19 cellular contexts compared by ENCODE assay signal in the genomic region with DNA sequence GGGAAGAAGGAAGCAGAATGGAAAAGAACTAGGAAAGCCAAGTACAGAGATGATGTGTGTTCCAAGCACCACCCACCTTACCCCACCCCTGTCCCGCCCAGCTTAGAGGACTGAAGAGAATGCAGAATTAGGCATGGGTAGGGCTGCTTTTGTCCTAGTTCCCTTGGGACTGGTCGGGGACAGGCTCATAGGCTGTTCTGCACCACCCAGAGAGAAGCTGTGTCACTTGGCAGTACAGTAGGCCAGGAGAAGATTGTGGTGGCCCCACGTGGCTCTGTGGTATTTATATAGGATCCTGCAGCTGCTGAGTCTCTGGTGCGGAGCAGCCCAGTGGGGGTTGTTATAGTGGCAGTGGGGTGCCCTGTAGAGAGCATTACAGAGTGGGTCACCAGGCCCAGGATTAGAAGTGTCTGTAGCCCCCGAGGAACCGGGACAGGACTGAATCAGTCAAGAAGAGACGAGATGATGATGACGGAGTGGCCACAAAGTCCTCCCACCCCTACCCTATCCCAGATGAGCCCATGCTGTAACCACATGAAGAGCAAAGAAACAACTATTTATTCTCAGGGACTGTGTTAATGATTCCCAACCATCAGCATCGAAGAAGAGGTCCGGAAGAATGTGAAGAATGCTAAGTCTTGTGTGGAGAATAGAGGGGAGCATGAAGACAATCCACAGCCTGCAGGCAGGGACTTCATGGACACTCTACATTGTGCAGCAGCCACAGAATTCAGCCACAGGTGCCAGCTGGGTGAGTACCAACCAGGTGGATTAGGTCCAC.
A peak's percentile ranks its signal among the peaks of the same experiment; 100 is the strongest.
DNase-seq lines count a peak whose midpoint lies in the region; ATAC-seq and TF ChIP-seq lines count a peak whose summit lies in the region.
"Had no signal": no experiment of that assay in that cellular context is flagged by ENCODE, and none has a peak within 500 bp of the region (broad histone marks: within the 10 kb centered on the region; RNA-seq: fewer than 3 reads in every experiment).

No MANE protein-coding gene starts in this region.

- in situ Hi-C loops in astrocyte of the spinal cord (cut with HindIII; ENCODE audit: low sequenced_read_pairs): no loop called here

- no peak overlapping the region for H3K4me3 Mint-ChIP-seq in Caco-2 (ENCODE audit: unreplicated experiment)
- H3K4me3 Mint-ChIP-seq: activated CD8-positive, alpha-beta T cell treated with anti-CD3 and anti-CD28 coated beads for 36 hours; activated naive CD8-positive, alpha-beta T cell treated with anti-CD3 and anti-CD28 coated beads, Interleukin-2, amount 10 ng/mL, durations not matched to agents 7 days and 5 days; activated T-cell treated with anti-CD3 and anti-CD28 coated beads, Interleukin-2, amount 50 U/mL, for 72 hours had no signal

- TF ChIP-seq POLR2A in prostate gland (IDR thresholded peaks at IDR 0.05) (no peak), vagina (IDR thresholded peaks at IDR 0.05) (no peak)

- no peak overlapping the region for H3K27ac ChIP-seq in prostate gland
- no peak overlapping the region for H3K27ac ChIP-seq in vagina
- H3K27ac ChIP-seq: heart left ventricle, stomach, WERI-Rb-1 had no signal

- TF ChIP-seq CTCF in Caco-2 (IDR thresholded peaks at IDR 0.05; ENCODE audit: insufficient read depth in 1 of 2, low read depth in 1 of 2, low read length in 1 of 2, severe bottlenecking in 1 of 2, unreplicated experiment in 1 of 2) (no peak), astrocyte of the spinal cord (IDR thresholded peaks at IDR 0.05; ENCODE audit: low read depth, low read length) (no peak), mucosa of descending colon (IDR thresholded peaks at IDR 0.05) (no peak), prostate gland (IDR thresholded peaks at IDR 0.05) (no peak), vagina (IDR thresholded peaks at IDR 0.05) (no peak)

- intact Hi-C loops in Caco-2 (cut with micrococcal nuclease; ENCODE audit: unreplicated experiment): no loop called here
- intact Hi-C loops in mucosa of descending colon (cut with DNase I, micrococcal nuclease): no loop called here
- intact Hi-C loops in prostate gland (cut with DNase I): no loop called here
- intact Hi-C loops in vagina (cut with DNase I): loop anchor here (10.0 kb wide), 1 partner anchor 1714 kb away; no protein-coding TSS in a partner anchor

- POLR2A ChIA-PET in Caco-2 (lab: Charles Lee): no interaction called here

- peak overlapping the region; percentile 13 for H3K27ac Mint-ChIP-seq in Caco-2 (ENCODE audit: unreplicated experiment)
- H3K27ac Mint-ChIP-seq: activated CD8-positive, alpha-beta T cell treated with anti-CD3 and anti-CD28 coated beads for 36 hours; activated naive CD8-positive, alpha-beta T cell treated with anti-CD3 and anti-CD28 coated beads, Interleukin-2, amount 10 ng/mL, durations not matched to agents 7 days and 5 days; activated T-cell treated with anti-CD3 and anti-CD28 coated beads, Interleukin-2, amount 50 U/mL, for 72 hours had no signal

- DNase-seq in Caco-2 (no peak), MV-4-11 (lab: John Stamatoyannopoulos, UW) (peak; percentile 64), astrocyte of the spinal cord (ENCODE audit: low read depth, low spot score) (peak; percentile 17), mucosa of descending colon (peak in 1 of 3 donors; percentile 34), prostate gland (ENCODE audit: low spot score) (no peak), vagina (ENCODE audit: extremely low spot score in 2 of 2) (no peak), cortex of kidney (lab: John Stamatoyannopoulos, UW) (no peak), foreskin melanocyte (no peak)
- DNase-seq: activated CD8-positive, alpha-beta T cell treated with anti-CD3 and anti-CD28 coated beads for 36 hours; activated naive CD8-positive, alpha-beta T cell treated with anti-CD3 and anti-CD28 coated beads, Interleukin-2, amount 10 ng/mL, durations not matched to agents 7 days and 5 days; activated T-cell treated with anti-CD3 and anti-CD28 coated beads, Interleukin-2, amount 50 U/mL, for 72 hours; heart left ventricle; mammary epithelial cell; NCI-H1417 treated with DMSO at 0.1 percent for 48 hours; NCI-H345; NK-92 treated with Interleukin-12 subunit alpha and Interleukin-12 subunit beta, amount 100 ng/mL, for 24 hours; stomach; T-helper 1 cell; WERI-Rb-1 had no signal

- H3K4me1 ChIP-seq in Caco-2 (peaks cover 34% of the 10 kb centered on the region), mucosa of descending colon (ENCODE audit: low read depth) (no peaks in the 10 kb centered on the region), prostate gland (replicated peaks) (no peaks in the 10 kb centered on the region), vagina (no peaks in the 10 kb centered on the region)
- H3K4me1 ChIP-seq: heart left ventricle, stomach had no signal

- CTCF ChIA-PET in Caco-2 (lab: Charles Lee): no interaction called here

- H3K9me3 Mint-ChIP-seq in Caco-2 (ENCODE audit: unreplicated experiment): peaks cover 12% of the 10 kb centered on the region
- H3K9me3 Mint-ChIP-seq: activated CD8-positive, alpha-beta T cell treated with anti-CD3 and anti-CD28 coated beads for 36 hours; activated T-cell treated with anti-CD3 and anti-CD28 coated beads, Interleukin-2, amount 50 U/mL, for 72 hours had no signal

- no peaks in the 10 kb centered on the region for H3K27me3 Mint-ChIP-seq in Caco-2 (ENCODE audit: insufficient read depth, unreplicated experiment)
- H3K27me3 Mint-ChIP-seq: activated CD8-positive, alpha-beta T cell treated with anti-CD3 and anti-CD28 coated beads for 36 hours had no signal

- peak; percentile 62 for ATAC-seq in mucosa of descending colon
- ATAC-seq: activated CD8-positive, alpha-beta T cell treated with anti-CD3 and anti-CD28 coated beads for 36 hours; activated T-cell treated with anti-CD3 and anti-CD28 coated beads, Interleukin-2, amount 50 U/mL, for 72 hours; heart left ventricle had no signal

- H3K4me3 ChIP-seq in Caco-2 (ENCODE audit: low read depth, low read length): no peak overlapping the region
- no peak overlapping the region for H3K4me3 ChIP-seq in astrocyte of the spinal cord (ENCODE audit: low read depth, low read length)
- no peak overlapping the region for H3K4me3 ChIP-seq in mucosa of descending colon
- H3K4me3 ChIP-seq in prostate gland: no peak overlapping the region
- H3K4me3 ChIP-seq in vagina: no peak overlapping the region
- H3K4me3 ChIP-seq: heart left ventricle, stomach had no signal

- H3K36me3 Mint-ChIP-seq in Caco-2 (ENCODE audit: insufficient read depth, unreplicated experiment): peaks cover 10% of the 10 kb centered on the region

- H3K9me3 ChIP-seq in Caco-2 (no peaks in the 10 kb centered on the region; the same call in 1 of the 2 replicates), mucosa of descending colon (no peaks in the 10 kb centered on the region), prostate gland (no peaks in the 10 kb centered on the region), vagina (no peaks in the 10 kb centered on the region)
- H3K9me3 ChIP-seq: heart left ventricle, stomach had no signal

- H3K27me3 ChIP-seq in Caco-2 (replicated peaks; ENCODE audit: control insufficient read depth, insufficient read depth, low read length) (no peaks in the 10 kb centered on the region), prostate gland (replicated peaks; ENCODE audit: insufficient read depth) (no peaks in the 10 kb centered on the region), vagina (no peaks in the 10 kb centered on the region)
- H3K27me3 ChIP-seq: heart left ventricle, stomach had no signal

- H3K4me1 Mint-ChIP-seq in Caco-2 (ENCODE audit: low read depth, unreplicated experiment): peaks cover 42% of the 10 kb centered on the region

- no peaks in the 10 kb centered on the region for H3K36me3 ChIP-seq in Caco-2 (ENCODE audit: control insufficient read depth, insufficient read depth, low read length)
- H3K36me3 ChIP-seq in mucosa of descending colon (ENCODE audit: low read depth): no peaks in the 10 kb centered on the region
- no peaks in the 10 kb centered on the region for H3K36me3 ChIP-seq in prostate gland
- no peaks in the 10 kb centered on the region for H3K36me3 ChIP-seq in vagina
- H3K36me3 ChIP-seq: heart left ventricle, stomach, WERI-Rb-1 had no signal

- 86% methylated on average over 10 of the region's 10 CpGs for whole genome bisulfite sequencing in prostate gland

- no TSS peak for BruUV-seq in Caco-2 (replicated peaks; lab: Mats Ljungman, UMichigan)

Comparison
In these comparisons a context has a peak if more than half of its experiments do, and no peak if none do; other contexts are left out.
1. DNase-seq: peak in MV-4-11 (single experiment) and astrocyte of the spinal cord (single experiment); none in Caco-2 (0 of 2), prostate gland (single experiment), vagina (0 of 2), cortex of kidney (single experiment) and foreskin melanocyte (single experiment).